ENCODE assay signal across 12 cellular contexts in genomic region chr1:45620588-45621500, GRCh38. TPM values are rescaled to one million over a fixed set of nuclear protein-coding genes. Genes with fewer than 3 reads are reported as not detected.
DNase-seq lines count a peak whose midpoint lies in the region; ATAC-seq, FAIRE-seq and TF ChIP-seq lines count a peak whose summit lies in the region.
"Had no signal": no experiment of that assay in that cellular context is flagged by ENCODE, and none has a peak within 500 bp of the region (broad histone marks: within the 10 kb centered on the region; RNA-seq: fewer than 3 reads in every experiment).

No MANE protein-coding gene starts in this region.

- no peak overlapping the region for H3K4me3 ChIP-seq in DND-41 (ENCODE audit: low read depth in 1 of 2, low read length in 2 of 2)
- H3K4me3 ChIP-seq in endothelial cell of umbilical vein (replicated peaks in 1 of 3; ENCODE audit: insufficient read depth in 1 of 3, low read depth in 1 of 3, low read length in 3 of 3), result no peak overlapping the region
- no peak overlapping the region for H3K4me3 ChIP-seq in brain microvascular endothelial cell (ENCODE audit: low read depth, low read length)

- CTCF ChIA-PET in endothelial cell of umbilical vein (lab: Charles Lee), result interaction anchor here (1.2 kb wide), 1 partner anchor 8 kb away, joined by 4 read pairs; no protein-coding TSS in a partner anchor

- TF ChIP-seq CTCF in DND-41 (IDR thresholded peaks at IDR 0.05; ENCODE audit: borderline replicate concordance, extremely low read depth, low read length, poor library complexity, severe bottlenecking), result no peak
- no peak for TF ChIP-seq CTCF in endothelial cell of umbilical vein (IDR thresholded peaks at IDR 0.05; ENCODE audit: extremely low read depth in 1 of 2, insufficient read depth in 1 of 2, low read depth in 1 of 2, low read length in 2 of 2)
- TF ChIP-seq CTCF in progenitor cell of endocrine pancreas (IDR thresholded peaks at IDR 0.05; ENCODE audit: unreplicated experiment), result no peak
- TF ChIP-seq CTCF in brain microvascular endothelial cell (IDR thresholded peaks at IDR 0.05; ENCODE audit: low read depth, low read length, missing control alignments), result no peak

- ATAC-seq in DND-41 (ENCODE audit: insufficient read depth, low read depth) (peak; percentile 17), GM21825 (IDR thresholded peaks at IDR 0.05; ENCODE audit: unreplicated experiment) (no peak), HG03025 (IDR thresholded peaks at IDR 0.05; ENCODE audit: low FRiP score, unreplicated experiment) (no peak)

- POLR2A ChIA-PET in endothelial cell of umbilical vein (lab: Charles Lee), result no interaction called here

- TF ChIP-seq POLR2A in endothelial cell of umbilical vein (IDR thresholded peaks at IDR 0.05; ENCODE audit: low read depth, low read length), result no peak

- dilution Hi-C loops in endothelial cell of umbilical vein (cut with MboI; ENCODE audit: extremely low pct_ligation_motif_present, low sequenced_read_pairs), result no loop called here

- H3K4me1 Mint-ChIP-seq in progenitor cell of endocrine pancreas (ENCODE audit: low read depth), result no peaks in the 10 kb centered on the region
- H3K4me1 Mint-ChIP-seq: nephron had no signal

- no peaks in the 10 kb centered on the region for H3K9me3 ChIP-seq in DND-41 (ENCODE audit: insufficient read depth, low read length, severe bottlenecking)
- H3K9me3 ChIP-seq in endothelial cell of umbilical vein (replicated peaks; ENCODE audit: control insufficient read depth, insufficient read depth, low read length), result no peaks in the 10 kb centered on the region

- intact Hi-C loops in endothelial cell of umbilical vein (cut with micrococcal nuclease), result loop anchor here (2.0 kb wide), 1 partner anchor 36 kb away; the partner anchor contains the start of gene NASP

- in situ Hi-C loops in brain microvascular endothelial cell (cut with HindIII; ENCODE audit: low pct_ligation_motif_present, low sequenced_read_pairs), result no loop called here

- no peaks in the 10 kb centered on the region for H3K27me3 ChIP-seq in DND-41 (ENCODE audit: insufficient read depth, low read length, poor library complexity)
- H3K27me3 ChIP-seq in endothelial cell of umbilical vein (ENCODE audit: control insufficient read depth in 2 of 2, insufficient read depth in 2 of 2, low read length in 2 of 2), result no peaks in the 10 kb centered on the region
- H3K27me3 ChIP-seq in brain microvascular endothelial cell (replicated peaks), result no peaks in the 10 kb centered on the region

- H3K36me3 Mint-ChIP-seq in progenitor cell of endocrine pancreas (ENCODE audit: insufficient read depth), result peaks cover 27% of the 10 kb centered on the region

- H3K4me2 ChIP-seq in DND-41 (ENCODE audit: insufficient read depth, low read length), result no peak overlapping the region
- no peak overlapping the region for H3K4me2 ChIP-seq in endothelial cell of umbilical vein (ENCODE audit: insufficient read depth, low read length)

- H3K9ac ChIP-seq in DND-41 (ENCODE audit: low read depth, low read length) (no peak overlapping the region), endothelial cell of umbilical vein (replicated peaks; ENCODE audit: extremely low read depth, insufficient read depth, low read length) (no peak overlapping the region)

- H3K79me2 ChIP-seq in DND-41 (ENCODE audit: insufficient read depth, low read length), result no peaks in the 10 kb centered on the region
- no peaks in the 10 kb centered on the region for H3K79me2 ChIP-seq in endothelial cell of umbilical vein (ENCODE audit: control insufficient read depth, insufficient read depth, low read length)

- no peaks in the 10 kb centered on the region for H3K9me1 ChIP-seq in endothelial cell of umbilical vein (replicated peaks; ENCODE audit: control insufficient read depth, extremely low read depth, insufficient read depth, low read length)

- DNase-seq in DND-41 (no peak), NAMALWA (ENCODE audit: low spot score) (peak; percentile 21), endothelial cell of umbilical vein (ENCODE audit: low read depth, low spot score) (no peak), progenitor cell of endocrine pancreas (ENCODE audit: low spot score, unreplicated experiment) (no peak), NCI-H2081 treated with DMSO at 0.1 percent for 48 hours (lab: John Stamatoyannopoulos, UW) (no peak), brain microvascular endothelial cell (no peak)
- DNase-seq: NCI-H187; SHP77 treated with DMSO at 0.1 percent for 48 hours; stimulated activated CD4-positive, alpha-beta T cell treated with anti-CD3 and anti-CD28 coated beads, Interleukin-4, amount 100 ng/mL, for 4 hours had no signal

- peaks cover 74% of the 10 kb centered on the region for H3K36me3 ChIP-seq in DND-41 (ENCODE audit: insufficient read depth, low read length)
- H3K36me3 ChIP-seq in endothelial cell of umbilical vein (ENCODE audit: control insufficient read depth in 2 of 2, extremely low read depth in 1 of 2, insufficient read depth in 2 of 2, low read length in 2 of 2), result peaks cover 0 to 22% of the 10 kb centered on the region in 2 experiments
- peaks cover 35% of the 10 kb centered on the region for H3K36me3 ChIP-seq in brain microvascular endothelial cell (replicated peaks)

- H4K20me1 ChIP-seq in DND-41 (ENCODE audit: insufficient read depth, low read length) (peaks cover 35% of the 10 kb centered on the region), endothelial cell of umbilical vein (replicated peaks; ENCODE audit: control insufficient read depth, extremely low read depth, insufficient read depth, low read length) (no peaks in the 10 kb centered on the region)

- BruUV-seq in endothelial cell of umbilical vein (replicated peaks; lab: Mats Ljungman, UMichigan), result no TSS peak

- peak; percentile 35 for FAIRE-seq in endothelial cell of umbilical vein (lab: Jason Lieb, UNC)

- H3K27me3 Mint-ChIP-seq in progenitor cell of endocrine pancreas, result no peaks in the 10 kb centered on the region

- H2AFZ ChIP-seq in DND-41 (ENCODE audit: low read depth, low read length) (no peak overlapping the region), endothelial cell of umbilical vein (ENCODE audit: low read depth, low read length) (no peak overlapping the region)

- H3K4me3 Mint-ChIP-seq in progenitor cell of endocrine pancreas (ENCODE audit: low read depth), result no peak overlapping the region
- H3K4me3 Mint-ChIP-seq: nephron had no signal

- H3K27ac ChIP-seq in DND-41 (ENCODE audit: low read length) (no peak overlapping the region), endothelial cell of umbilical vein (ENCODE audit: insufficient read depth, low read depth, low read length) (no peak overlapping the region), brain microvascular endothelial cell (no peak overlapping the region)

- H3K27ac Mint-ChIP-seq in progenitor cell of endocrine pancreas, result peak overlapping the region; percentile 86

- no peaks in the 10 kb centered on the region for H3K9me3 Mint-ChIP-seq in progenitor cell of endocrine pancreas (ENCODE audit: low read depth)
- H3K9me3 Mint-ChIP-seq: nephron had no signal

- H3K4me1 ChIP-seq in DND-41 (ENCODE audit: insufficient read depth, low read length) (no peaks in the 10 kb centered on the region), endothelial cell of umbilical vein (ENCODE audit: control insufficient read depth, extremely low read depth, insufficient read depth, low read length) (peaks cover 55% of the 10 kb centered on the region)

TF ChIP-seq in endothelial cell of umbilical vein, 7 proteins besides CTCF, POLR2A, EP300 and RAD21:
- no peak for TF ChIP-seq MAX (IDR thresholded peaks at IDR 0.05; ENCODE audit: insufficient read depth, insufficient read length)
- TF ChIP-seq POLR2AphosphoS5 (IDR thresholded peaks at IDR 0.05; ENCODE audit: insufficient read depth, low read depth, low read length), result peak; percentile 35
- no peak for TF ChIP-seq FOS (IDR thresholded peaks at IDR 0.05; ENCODE audit: borderline replicate concordance, insufficient read depth, low read length)

RNA-seq across cellular contexts. Expression of gene CCDC17, which starts 3.0 kb away (rescaled TPM):
- total RNA-seq in endothelial cell of umbilical vein, result 3.5 and 3.6 TPM in 2 replicates
- 1.2 and 1.3 TPM in 2 replicates for polyA plus RNA-seq in endothelial cell of umbilical vein
- polyA plus RNA-seq in endothelial cell of umbilical vein (2011; cell fraction: cytosol; rRNA removed), result 0.18 and 0.23 TPM in 2 replicates
- 9.2 and 10.3 TPM in 2 replicates for polyA plus RNA-seq in endothelial cell of umbilical vein (2011; cell fraction: nucleus; rRNA removed)
- polyA plus RNA-seq in endothelial cell of umbilical vein (2012), result 0.37 and 0.52 TPM in 2 replicates
- 7.1 and 8.0 TPM in 2 replicates for polyA minus RNA-seq in endothelial cell of umbilical vein
- polyA minus RNA-seq in endothelial cell of umbilical vein (2011; cell fraction: cytosol; rRNA and poly(A)+ RNA removed), result not detected
- polyA minus RNA-seq in endothelial cell of umbilical vein (2011; cell fraction: nucleus; rRNA and poly(A)+ RNA removed), result 10.4 and 12.3 TPM in 2 replicates
- total RNA-seq in progenitor cell of endocrine pancreas, result 5.8 and 6.1 TPM in 2 replicates

RNA-seq across cellular contexts. Expression of gene NASP, which starts 37.0 kb away (rescaled TPM):
- total RNA-seq in endothelial cell of umbilical vein (149 and 157 TPM in 2 replicates), progenitor cell of endocrine pancreas (250 and 258 TPM in 2 replicates)
- 59.7 and 101 TPM in 2 replicates for polyA plus RNA-seq in endothelial cell of umbilical vein
- polyA plus RNA-seq in endothelial cell of umbilical vein (2011; cell fraction: cytosol; rRNA removed), result 153 and 176 TPM in 2 replicates
- 170 and 225 TPM in 2 replicates for polyA plus RNA-seq in endothelial cell of umbilical vein (2011; cell fraction: nucleus; rRNA removed)
- polyA plus RNA-seq in endothelial cell of umbilical vein (2012), result 83.6 and 135 TPM in 2 replicates
- 69.5 and 70.4 TPM in 2 replicates for polyA minus RNA-seq in endothelial cell of umbilical vein
- 128 TPM for polyA minus RNA-seq in endothelial cell of umbilical vein (2011; cell fraction: cytosol; rRNA and poly(A)+ RNA removed)
- 68.0 and 86.0 TPM in 2 replicates for polyA minus RNA-seq in endothelial cell of umbilical vein (2011; cell fraction: nucleus; rRNA and poly(A)+ RNA removed)
